Comparison of ENCODE assay signal across 10 cellular contexts in genomic region chr7:44881066-44881600, GRCh38. TPM values are rescaled to one million over a fixed set of nuclear protein-coding genes. Genes with fewer than 3 reads are reported as not detected.
A peak's percentile ranks its signal among the peaks of the same experiment; 100 is the strongest.
DNase-seq lines count a peak whose midpoint lies in the region; ATAC-seq and TF ChIP-seq lines count a peak whose summit lies in the region.
"Had no signal": no experiment of that assay in that cellular context is flagged by ENCODE, and none has a peak within 500 bp of the region (broad histone marks: within the 10 kb centered on the region; RNA-seq: fewer than 3 reads in every experiment).

No MANE protein-coding gene starts in this region.

- H3K4me3 Mint-ChIP-seq in GM23338 (peak overlapping the region; percentile 92), T-cell (peak overlapping the region; percentile 21 to 59 (median 52))

- H3K4me1 ChIP-seq in GM23338 (ENCODE audit: insufficient read depth): peaks cover 27% of the 10 kb centered on the region

- 0 out of 2 replicates have a peak overlapping the region, but pooled peaks have one; percentile 12 for H3K27ac ChIP-seq in GM23338 (ENCODE audit: low read depth)
- H3K27ac ChIP-seq: RWPE1 had no signal

- peaks cover 57% of the 10 kb centered on the region for H3K79me2 ChIP-seq in GM23338 (replicated peaks; ENCODE audit: insufficient read depth)

- TF ChIP-seq CTCF in GM23338 (conservative IDR thresholded peaks at IDR 0.05; ENCODE audit: low read depth in 2 of 2): no peak
- TF ChIP-seq CTCF in fibroblast of the aortic adventitia (IDR thresholded peaks at IDR 0.05; ENCODE audit: insufficient read depth, low read length): no peak

- H3F3A ChIP-seq in GM23338 (replicated peaks; ENCODE audit: low read depth): peaks cover 11% of the 10 kb centered on the region; the same call in 1 of the 2 replicates

- H3K9me3 Mint-ChIP-seq in GM23338 (peaks cover 4% of the 10 kb centered on the region; the same call in 1 of the 3 replicates), T-cell (peaks cover 0 to 5% (median 3%) of the 10 kb centered on the region in 3 donors)

- no peaks in the 10 kb centered on the region for H3K9me2 ChIP-seq in GM23338 (ENCODE audit: insufficient read depth)

- no peak overlapping the region for H2AFZ ChIP-seq in GM23338

- H3K4me3 ChIP-seq in GM23338 (peak overlapping the region; percentile 98), fibroblast of the aortic adventitia (ENCODE audit: low read depth, low read length) (peak overlapping the region; percentile 48), skeletal muscle cell (ENCODE audit: low read depth, low read length) (peak overlapping the region; percentile 74)

- ATAC-seq in GM23338: no peak
- ATAC-seq in T-cell (replicated peaks in 1 of 4): no peak
- no peak for ATAC-seq in HG03460 (IDR thresholded peaks at IDR 0.05; ENCODE audit: unreplicated experiment)
- no peak for ATAC-seq in GM21528 (IDR thresholded peaks at IDR 0.05; ENCODE audit: low FRiP score, unreplicated experiment)

- H3K36me3 Mint-ChIP-seq in GM23338 (ENCODE audit: low read depth) (peaks cover 24% of the 10 kb centered on the region), T-cell (peaks cover 24% of the 10 kb centered on the region)

- peaks cover 5% of the 10 kb centered on the region; the same call in 1 of the 2 replicates for H3K36me3 ChIP-seq in GM23338 (ENCODE audit: insufficient read depth)

- DNase-seq in GM23338 (ENCODE audit: low spot score) (no peak), T-cell (no peak), fibroblast of the aortic adventitia (ENCODE audit: low read depth) (no peak), skeletal muscle cell (ENCODE audit: low read depth) (no peak)
- no peak for DNase-seq in central memory CD4-positive, alpha-beta T cell
- no peak for DNase-seq in activated effector memory CD4-positive, alpha-beta T cell treated with Interleukin-2 at 50 U/mL for 16 hours
- DNase-seq: retina had no signal

- H3K27ac Mint-ChIP-seq in GM23338 (no peak overlapping the region; the same call in 1 of the 2 replicates), T-cell (no peak overlapping the region)

- H3K27me3 Mint-ChIP-seq in GM23338 (ENCODE audit: insufficient read depth, low read depth, poor library complexity): peaks cover 4% of the 10 kb centered on the region
- H3K27me3 Mint-ChIP-seq in T-cell: peaks cover 0 to 1% of the 10 kb centered on the region in 2 donors

- H3K27me3 ChIP-seq in GM23338 (ENCODE audit: insufficient read depth): no peaks in the 10 kb centered on the region

- CTCF ChIA-PET in T-cell (lab: Charles Lee): interaction anchor here (0.5 to 2.3 kb wide), 7 partner anchors 16 to 864 kb away, joined by 3 to 16 read pairs (median 3); partner anchors contain the start of gene H2AZ2 (in 1 of the 2)

- POLR2A ChIA-PET in T-cell (lab: Charles Lee): interaction anchor here (0.5 to 1.3 kb wide), 8 partner anchors 10 to 1947 kb away, joined by 3 to 5 read pairs (median 4); no protein-coding TSS in a partner anchor

- H4K20me1 ChIP-seq in GM23338 (replicated peaks; ENCODE audit: insufficient read depth): peaks cover 29% of the 10 kb centered on the region

- H3K4me2 ChIP-seq in GM23338: peak overlapping the region; percentile 85

- H3K4me1 Mint-ChIP-seq in GM23338 (peaks cover 32% of the 10 kb centered on the region; the same call in 2 of the 3 replicates), T-cell (peaks cover 37 to 61% (median 52%) of the 10 kb centered on the region in 3 donors)

TF ChIP-seq in GM23338, 12 proteins besides CTCF, POLR2A, EP300 and RAD21:
- TF ChIP-seq ETS1 (IDR thresholded peaks at IDR 0.05): no peak
- no peak for TF ChIP-seq EZH2phosphoT487 (IDR thresholded peaks at IDR 0.05; ENCODE audit: unreplicated experiment)
- TF ChIP-seq, protein P1, sequence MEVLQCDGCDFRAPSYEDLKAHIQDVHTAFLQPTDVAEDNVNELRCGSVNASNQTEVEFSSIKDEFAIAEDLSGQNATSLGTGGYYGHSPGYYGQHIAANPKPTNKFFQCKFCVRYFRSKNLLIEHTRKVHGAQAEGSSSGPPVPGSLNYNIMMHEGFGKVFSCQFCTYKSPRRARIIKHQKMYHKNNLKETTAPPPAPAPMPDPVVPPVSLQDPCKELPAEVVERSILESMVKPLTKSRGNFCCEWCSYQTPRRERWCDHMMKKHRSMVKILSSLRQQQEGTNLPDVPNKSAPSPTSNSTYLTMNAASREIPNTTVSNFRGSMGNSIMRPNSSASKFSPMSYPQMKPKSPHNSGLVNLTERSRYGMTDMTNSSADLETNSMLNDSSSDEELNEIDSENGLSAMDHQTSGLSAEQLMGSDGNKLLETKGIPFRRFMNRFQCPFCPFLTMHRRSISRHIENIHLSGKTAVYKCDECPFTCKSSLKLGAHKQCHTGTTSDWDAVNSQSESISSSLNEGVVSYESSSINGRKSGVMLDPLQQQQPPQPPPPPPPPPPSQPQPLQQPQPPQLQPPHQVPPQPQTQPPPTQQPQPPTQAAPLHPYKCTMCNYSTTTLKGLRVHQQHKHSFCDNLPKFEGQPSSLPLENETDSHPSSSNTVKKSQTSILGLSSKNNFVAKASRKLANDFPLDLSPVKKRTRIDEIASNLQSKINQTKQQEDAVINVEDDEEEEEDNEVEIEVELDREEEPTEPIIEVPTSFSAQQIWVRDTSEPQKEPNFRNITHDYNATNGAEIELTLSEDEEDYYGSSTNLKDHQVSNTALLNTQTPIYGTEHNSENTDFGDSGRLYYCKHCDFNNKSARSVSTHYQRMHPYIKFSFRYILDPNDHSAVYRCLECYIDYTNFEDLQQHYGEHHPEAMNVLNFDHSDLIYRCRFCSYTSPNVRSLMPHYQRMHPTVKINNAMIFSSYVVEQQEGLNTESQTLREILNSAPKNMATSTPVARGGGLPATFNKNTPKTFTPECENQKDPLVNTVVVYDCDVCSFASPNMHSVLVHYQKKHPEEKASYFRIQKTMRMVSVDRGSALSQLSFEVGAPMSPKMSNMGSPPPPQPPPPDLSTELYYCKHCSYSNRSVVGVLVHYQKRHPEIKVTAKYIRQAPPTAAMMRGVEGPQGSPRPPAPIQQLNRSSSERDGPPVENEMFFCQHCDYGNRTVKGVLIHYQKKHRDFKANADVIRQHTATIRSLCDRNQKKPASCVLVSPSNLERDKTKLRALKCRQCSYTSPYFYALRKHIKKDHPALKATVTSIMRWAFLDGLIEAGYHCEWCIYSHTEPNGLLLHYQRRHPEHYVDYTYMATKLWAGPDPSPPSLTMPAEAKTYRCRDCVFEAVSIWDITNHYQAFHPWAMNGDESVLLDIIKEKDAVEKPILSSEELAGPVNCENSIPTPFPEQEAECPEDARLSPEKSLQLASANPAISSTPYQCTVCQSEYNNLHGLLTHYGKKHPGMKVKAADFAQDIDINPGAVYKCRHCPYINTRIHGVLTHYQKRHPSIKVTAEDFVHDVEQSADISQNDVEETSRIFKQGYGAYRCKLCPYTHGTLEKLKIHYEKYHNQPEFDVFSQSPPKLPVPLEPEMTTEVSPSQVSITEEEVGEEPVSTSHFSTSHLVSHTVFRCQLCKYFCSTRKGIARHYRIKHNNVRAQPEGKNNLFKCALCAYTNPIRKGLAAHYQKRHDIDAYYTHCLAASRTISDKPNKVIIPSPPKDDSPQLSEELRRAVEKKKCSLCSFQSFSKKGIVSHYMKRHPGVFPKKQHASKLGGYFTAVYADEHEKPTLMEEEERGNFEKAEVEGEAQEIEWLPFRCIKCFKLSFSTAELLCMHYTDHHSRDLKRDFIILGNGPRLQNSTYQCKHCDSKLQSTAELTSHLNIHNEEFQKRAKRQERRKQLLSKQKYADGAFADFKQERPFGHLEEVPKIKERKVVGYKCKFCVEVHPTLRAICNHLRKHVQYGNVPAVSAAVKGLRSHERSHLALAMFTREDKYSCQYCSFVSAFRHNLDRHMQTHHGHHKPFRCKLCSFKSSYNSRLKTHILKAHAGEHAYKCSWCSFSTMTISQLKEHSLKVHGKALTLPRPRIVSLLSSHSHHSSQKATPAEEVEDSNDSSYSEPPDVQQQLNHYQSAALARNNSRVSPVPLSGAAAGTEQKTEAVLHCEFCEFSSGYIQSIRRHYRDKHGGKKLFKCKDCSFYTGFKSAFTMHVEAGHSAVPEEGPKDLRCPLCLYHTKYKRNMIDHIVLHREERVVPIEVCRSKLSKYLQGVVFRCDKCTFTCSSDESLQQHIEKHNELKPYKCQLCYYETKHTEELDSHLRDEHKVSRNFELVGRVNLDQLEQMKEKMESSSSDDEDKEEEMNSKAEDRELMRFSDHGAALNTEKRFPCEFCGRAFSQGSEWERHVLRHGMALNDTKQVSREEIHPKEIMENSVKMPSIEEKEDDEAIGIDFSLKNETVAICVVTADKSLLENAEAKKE (CRISPR knock-in tag; IDR thresholded peaks at IDR 0.05): no peak
- TF ChIP-seq CREB1 (CRISPR knock-in tag; IDR thresholded peaks at IDR 0.05; ENCODE audit: low read depth): no peak
TF ChIP-seq in GM23338: peak in this region for 0.

RNA-seq across cellular contexts. Expression of gene PURB, which starts 4.2 kb away (rescaled TPM):
- total RNA-seq in GM23338 (2014; rRNA removed; shearing (Covaris generic)): 25.9 and 27.1 TPM in 2 replicates
- 3.1 and 3.4 TPM in 2 replicates for polyA plus RNA-seq in GM23338 (2016; fragmentation: Nextera tagmentation; extraction: Ambion mirVana)
- total RNA-seq in T-cell: 10 to 100 TPM; 19.5 to 29.8 (median 20.1) TPM
- 10.5 and 27.2 TPM in 2 replicates for total RNA-seq in fibroblast of the aortic adventitia (ENCODE audit: low replicate concordance)

RNA-seq across cellular contexts. Expression of gene H2AZ2, which starts 33.2 kb away (rescaled TPM):
- total RNA-seq in GM23338 (2014; rRNA removed; shearing (Covaris generic)): 215 and 219 TPM in 2 replicates
- polyA plus RNA-seq in GM23338 (2016; fragmentation: Nextera tagmentation; extraction: Ambion mirVana): 388 and 390 TPM in 2 replicates
- total RNA-seq in T-cell (100 to 1,000 TPM; 151 to 177 (median 158) TPM), fibroblast of the aortic adventitia (ENCODE audit: low replicate concordance) (69.1 and 122 TPM in 2 replicates)

Comparison
In these comparisons a context has a peak if more than half of its experiments do, and no peak if none do; other contexts are left out.
1. H3K4me3 ChIP-seq: peak in every context shown above with its lines; median percentile 98 in GM23338; 74 in skeletal muscle cell; 48 in fibroblast of the aortic adventitia.